9 cellular contexts compared by ENCODE assay signal in genomic region chr3:48739617-48739954, GRCh38. TPM values are rescaled to one million over a fixed set of nuclear protein-coding genes. Genes with fewer than 3 reads are reported as not detected.
A peak's percentile ranks its signal among the peaks of the same experiment; 100 is the strongest.
DNase-seq lines count a peak whose midpoint lies in the region; ATAC-seq, FAIRE-seq and TF ChIP-seq lines count a peak whose summit lies in the region.
"Had no signal": no experiment of that assay in that cellular context is flagged by ENCODE, and none has a peak within 500 bp of the region (broad histone marks: within the 10 kb centered on the region; RNA-seq: fewer than 3 reads in every experiment).

No MANE protein-coding gene starts in this region.

- peak; percentile 18 for ATAC-seq in HG03159 (IDR thresholded peaks at IDR 0.05; ENCODE audit: unreplicated experiment)
- ATAC-seq in HG03108 (IDR thresholded peaks at IDR 0.05; ENCODE audit: unreplicated experiment) = no peak
- no peak for ATAC-seq in HG02571 (IDR thresholded peaks at IDR 0.05; ENCODE audit: unreplicated experiment)

- peaks cover 4% of the 10 kb centered on the region for H3K4me1 Mint-ChIP-seq in activated CD4-positive, alpha-beta T cell treated with anti-CD3 and anti-CD28 coated beads, Interleukin-2, amount 10 ng/mL, durations not matched to agents 7 days and 5 days

- no peak for TF ChIP-seq POLR2A in H1 (IDR thresholded peaks at IDR 0.05; ENCODE audit: control extremely low read depth in 1 of 2, low read depth in 2 of 2, low read length in 2 of 2)
- TF ChIP-seq POLR2A in prostate gland (IDR thresholded peaks at IDR 0.05) = no peak

- H2BK120ac ChIP-seq in H1 (replicated peaks; ENCODE audit: low read depth, low read length) = no peak overlapping the region

- no peak overlapping the region for H4K91ac ChIP-seq in H1 (replicated peaks; ENCODE audit: insufficient read length, low read length)

- H3K23ac ChIP-seq in H1 (ENCODE audit: insufficient read length) = no peak overlapping the region

- H3K79me1 ChIP-seq in H1 (ENCODE audit: low read depth, low read length) = no peaks in the 10 kb centered on the region

- no peaks in the 10 kb centered on the region for H3K9me3 Mint-ChIP-seq in activated CD4-positive, alpha-beta T cell treated with anti-CD3 and anti-CD28 coated beads, Interleukin-2, amount 10 ng/mL, durations not matched to agents 7 days and 5 days

- H3K18ac ChIP-seq in H1 (ENCODE audit: extremely low read depth, low read length) = no peak overlapping the region

- H3K14ac ChIP-seq in H1 (ENCODE audit: insufficient read length) = no peak overlapping the region

- no peak overlapping the region; a peak in 1 of 7 replicates for H3K9ac ChIP-seq in H1 (replicated peaks in 1 of 4; ENCODE audit: extremely low read depth in 1 of 4, low read depth in 3 of 4, low read length in 3 of 4)

- no peak for TF ChIP-seq RAD21 in H1 (IDR thresholded peaks at IDR 0.05 in 1 of 2, conservative IDR thresholded peaks at IDR 0.05 in 1 of 2; ENCODE audit: low read depth in 2 of 2, low read length in 2 of 2)

- H3K36me3 ChIP-seq in H1 (ENCODE audit: control insufficient read depth in 2 of 4, insufficient read depth in 4 of 4, low read length in 3 of 4) = no peaks in the 10 kb centered on the region
- H3K36me3 ChIP-seq in prostate gland = no peaks in the 10 kb centered on the region
- H3K36me3 ChIP-seq: BE2C had no signal

- no peak overlapping the region for H3K4me3 ChIP-seq in H1 (ENCODE audit: extremely low read depth in 1 of 4, insufficient read depth in 2 of 4, low read depth in 3 of 4, low read length in 4 of 4)
- no peak overlapping the region for H3K4me3 ChIP-seq in prostate gland

- H4K20me1 ChIP-seq in H1 (replicated peaks in 1 of 2; ENCODE audit: control insufficient read depth in 1 of 2, insufficient read depth in 2 of 2, low read length in 2 of 2) = no peaks in the 10 kb centered on the region

- POLR2A ChIA-PET in H1 (lab: Charles Lee; ENCODE audit: partially characterized antibody) = interaction anchor here (0.7 to 3.6 kb wide), 11 partner anchors 11 to 268 kb away, joined by 3 to 26 read pairs (median 4); partner anchors contain the start of genes ARIH2, IP6K2 and WDR6
- POLR2A ChIA-PET in activated CD4-positive, alpha-beta T cell treated with anti-CD3 and anti-CD28 coated beads, Interleukin-2, amount 10 ng/mL, durations not matched to agents 7 days and 5 days (lab: Charles Lee) = interaction anchor here (0.6 kb wide), 1 partner anchor 97 kb away, joined by 3 read pairs; no protein-coding TSS in a partner anchor

- peak overlapping the region; percentile 90 for H2AFZ ChIP-seq in H1 (ENCODE audit: low read length)

- no peak overlapping the region for H3K27ac Mint-ChIP-seq in activated CD4-positive, alpha-beta T cell treated with anti-CD3 and anti-CD28 coated beads, Interleukin-2, amount 10 ng/mL, durations not matched to agents 7 days and 5 days

- no peak for FAIRE-seq in H1 (lab: Jason Lieb, UNC)

- DNase-seq in H1 (ENCODE audit: low read depth in 1 of 2, low spot score in 2 of 2) = no peak
- no peak for DNase-seq in prostate gland (ENCODE audit: low spot score)
- no peak for DNase-seq in GF-D8 (lab: John Stamatoyannopoulos, UW)
- DNase-seq in activated CD4-positive, alpha-beta T cell treated with anti-CD3 and anti-CD28 coated beads, Interleukin-2, amount 10 ng/mL, durations not matched to agents 7 days and 5 days = no peak

- H3K9me3 ChIP-seq in H1 (ENCODE audit: insufficient read depth in 2 of 2, low read depth in 1 of 2, low read length in 1 of 2) (no peaks in the 10 kb centered on the region), prostate gland (no peaks in the 10 kb centered on the region)
- H3K9me3 ChIP-seq: BE2C had no signal

- H3K4me2 ChIP-seq in H1 (ENCODE audit: insufficient read depth in 1 of 2, low read depth in 2 of 2, low read length in 2 of 2) = no peak overlapping the region

- no peak overlapping the region; the same call in 1 of the 2 replicates for H4K8ac ChIP-seq in H1 (ENCODE audit: extremely low read depth, insufficient read depth, low read length)

- no peaks in the 10 kb centered on the region for H3K36me3 Mint-ChIP-seq in activated CD4-positive, alpha-beta T cell treated with anti-CD3 and anti-CD28 coated beads, Interleukin-2, amount 10 ng/mL, durations not matched to agents 7 days and 5 days (ENCODE audit: low read depth)

- H3K4ac ChIP-seq in H1 (replicated peaks; ENCODE audit: insufficient read length, low read depth, low read length) = no peak overlapping the region

- no peaks in the 10 kb centered on the region; a peak in 1 of 7 replicates for H3K27me3 ChIP-seq in H1 (replicated peaks in 1 of 4; ENCODE audit: control insufficient read depth in 3 of 4, extremely low read depth in 1 of 4, insufficient read depth in 3 of 4, low read length in 3 of 4)
- H3K27me3 ChIP-seq in prostate gland (replicated peaks; ENCODE audit: insufficient read depth) = no peaks in the 10 kb centered on the region
- H3K27me3 ChIP-seq: BE2C had no signal

- no peak overlapping the region for H3K56ac ChIP-seq in H1 (replicated peaks; ENCODE audit: insufficient read length, low read depth, low read length)

- WGBS in H1 (ENCODE audit: extremely low coverage in 1 of 2, insufficient coverage in 1 of 2, insufficient read length in 1 of 2, insufficient replicate concordance in 2 of 2, low coverage in 1 of 2, low lambda C conversion rate in 2 of 2, missing lambda C conversion rate in 1 of 2), 2 experiments = 89% methylated on average over 6 of the region's 6 CpGs; no CpG with 5 or more reads in 1 of the 2 experiments
- 52% methylated on average over 6 of the region's 6 CpGs for WGBS in prostate gland

- H2BK20ac ChIP-seq in H1 (ENCODE audit: low read length) = no peak overlapping the region

- no peak overlapping the region for H2AK5ac ChIP-seq in H1 (ENCODE audit: low read depth, low read length)

- no peak for TF ChIP-seq EP300 in H1 (IDR thresholded peaks at IDR 0.05; ENCODE audit: borderline replicate concordance in 1 of 2, low read depth in 2 of 2, low read length in 2 of 2)

- peak overlapping the region; percentile 22; the same call in 1 of the 2 replicates for H2BK5ac ChIP-seq in H1 (ENCODE audit: low read depth, low read length)

- no peak overlapping the region for H4K5ac ChIP-seq in H1 (ENCODE audit: insufficient read length, low read depth, low read length)

- intact Hi-C loops in prostate gland (cut with DNase I) = no loop called here

- H3K27ac ChIP-seq in C4-2B (peak overlapping the region; percentile 78), H1 (ENCODE audit: low read depth, low read length) (no peak overlapping the region), prostate gland (peak overlapping the region; percentile 73 to 75)

- TF ChIP-seq CTCF in C4-2B (conservative IDR thresholded peaks at IDR 0.05) (no peak), H1 (IDR thresholded peaks at IDR 0.05; ENCODE audit: control extremely low read depth in 1 of 3, insufficient read depth in 1 of 3, low read depth in 1 of 3, low read length in 3 of 3) (no peak), prostate gland (IDR thresholded peaks at IDR 0.05) (no peak)

- peak overlapping the region; percentile 36; the same call in 1 of the 2 replicates for H2BK15ac ChIP-seq in H1 (ENCODE audit: low read length)

- CTCF ChIA-PET in H1 (lab: Charles Lee; ENCODE audit: partially characterized antibody) = interaction anchor here (0.5 to 6.1 kb wide), 67 partner anchors 8 to 705 kb away, joined by 3 to 75 read pairs (median 5); partner anchors contain the start of genes ARIH2, CELSR3, IP6K2 and SLC25A20
- CTCF ChIA-PET in activated CD4-positive, alpha-beta T cell treated with anti-CD3 and anti-CD28 coated beads, Interleukin-2, amount 10 ng/mL, durations not matched to agents 7 days and 5 days (lab: Charles Lee) = interaction anchor here (0.6 to 1.7 kb wide), 17 partner anchors 10 to 319 kb away, joined by 3 to 9 read pairs (median 3); partner anchors contain the start of gene PRKAR2A

- H2BK12ac ChIP-seq in H1 (ENCODE audit: low read depth, low read length) = peak overlapping the region; percentile 1; the same call in 1 of the 2 replicates

- H3K4me1 ChIP-seq in H1 (replicated peaks in 1 of 4; ENCODE audit: control insufficient read depth in 3 of 4, insufficient read depth in 4 of 4, low read length in 3 of 4) = peaks cover 0 to 4% (median 0%) of the 10 kb centered on the region in 4 experiments; a peak in 2 of 7 replicates
- H3K4me1 ChIP-seq in prostate gland (replicated peaks) = peaks cover 32% of the 10 kb centered on the region

- H3K4me3 Mint-ChIP-seq in activated CD4-positive, alpha-beta T cell treated with anti-CD3 and anti-CD28 coated beads, Interleukin-2, amount 10 ng/mL, durations not matched to agents 7 days and 5 days = no peak overlapping the region

- no peaks in the 10 kb centered on the region for H3K23me2 ChIP-seq in H1 (ENCODE audit: low read depth, low read length)

- H3K79me2 ChIP-seq in H1 (ENCODE audit: control insufficient read depth in 1 of 2, insufficient read depth in 2 of 2, low read length in 2 of 2) = no peaks in the 10 kb centered on the region

- no peaks in the 10 kb centered on the region for H3K27me3 Mint-ChIP-seq in activated CD4-positive, alpha-beta T cell treated with anti-CD3 and anti-CD28 coated beads, Interleukin-2, amount 10 ng/mL, durations not matched to agents 7 days and 5 days

RNA-seq across cellular contexts. Expression of gene IP6K2, which starts 22.6 kb away (rescaled TPM):
- total RNA-seq in H1 (2021; fragmentation: NEBNext Ultra II Directional; extraction: Animal tissue kit (Norgen Biotek cat#: 25700)) = 89.4 and 95.8 TPM in 2 replicates
- polyA plus RNA-seq in H1 (2011; rRNA removed) = 144 and 166 TPM in 2 replicates
- 147 TPM for polyA plus RNA-seq in H1 (2011; cell fraction: cytosol; rRNA removed)
- polyA plus RNA-seq in H1 (2011; cell fraction: nucleus; rRNA removed) = 343 TPM
- polyA plus RNA-seq in H1 (2012, experiment 1 of 2) = 107 to 124 TPM (median 113 TPM) in 4 replicates
- 81.5 TPM for polyA plus RNA-seq in H1 (2012, experiment 2 of 2)
- polyA plus RNA-seq in H1 (2013, experiment 1 of 2) = 118 TPM
- polyA plus RNA-seq in H1 (2013, experiment 2 of 2) = 106 TPM
- 89.4 and 110 TPM in 2 replicates for polyA minus RNA-seq in H1 (2011; rRNA and poly(A)+ RNA removed)
- polyA minus RNA-seq in H1 (2011; cell fraction: cytosol; rRNA and poly(A)+ RNA removed) = 53.8 TPM
- polyA minus RNA-seq in H1 (2011; cell fraction: nucleus; rRNA and poly(A)+ RNA removed) = 90.6 TPM
- total RNA-seq in prostate gland = 100 to 1,000 TPM; 112 to 165 TPM
- total RNA-seq in activated CD4-positive, alpha-beta T cell treated with anti-CD3 and anti-CD28 coated beads, Interleukin-2, amount 10 ng/mL, durations not matched to agents 7 days and 5 days = 10 to 100 TPM; 56.6 to 61.2 TPM

RNA-seq across cellular contexts. Expression of gene NCKIPSD, which starts 53.9 kb away (rescaled TPM):
- 31.7 and 34.7 TPM in 2 replicates for total RNA-seq in H1 (2021; fragmentation: NEBNext Ultra II Directional; extraction: Animal tissue kit (Norgen Biotek cat#: 25700))
- 91.8 and 114 TPM in 2 replicates for polyA plus RNA-seq in H1 (2011; rRNA removed)
- 64.6 TPM for polyA plus RNA-seq in H1 (2011; cell fraction: cytosol; rRNA removed)
- 127 TPM for polyA plus RNA-seq in H1 (2011; cell fraction: nucleus; rRNA removed)
- 20.3 to 43.2 TPM (median 36.1 TPM) in 4 replicates for polyA plus RNA-seq in H1 (2012, experiment 1 of 2)
- 31.2 TPM for polyA plus RNA-seq in H1 (2012, experiment 2 of 2)
- polyA plus RNA-seq in H1 (2013, experiment 1 of 2) = 19.0 TPM
- polyA plus RNA-seq in H1 (2013, experiment 2 of 2) = 19.0 TPM
- 47.8 and 85.2 TPM in 2 replicates for polyA minus RNA-seq in H1 (2011; rRNA and poly(A)+ RNA removed)
- polyA minus RNA-seq in H1 (2011; cell fraction: cytosol; rRNA and poly(A)+ RNA removed) = 45.2 TPM
- 48.5 TPM for polyA minus RNA-seq in H1 (2011; cell fraction: nucleus; rRNA and poly(A)+ RNA removed)
- total RNA-seq in prostate gland = 10 to 100 TPM; 32.9 to 83.3 TPM
- total RNA-seq in activated CD4-positive, alpha-beta T cell treated with anti-CD3 and anti-CD28 coated beads, Interleukin-2, amount 10 ng/mL, durations not matched to agents 7 days and 5 days = 10 to 100 TPM; 41.5 to 42.6 TPM
